21 cellular contexts compared by ENCODE assay signal in genomic region chr13:40342901-40343300, GRCh38.
"Had no signal": no experiment of that assay in that cellular context is flagged by ENCODE, and none has a peak within 500 bp of the region (broad histone marks: within the 10 kb centered on the region; RNA-seq: fewer than 3 reads in every experiment).

No MANE protein-coding gene starts in this region.

- H3K9me3 ChIP-seq: mucosa of descending colon, ovary, spleen, tibial artery had no signal

- H3K27ac Mint-ChIP-seq: natural killer cell treated with Interleukin-12 subunit alpha and Interleukin-12 subunit beta and Interleukin-15 and Interleukin-18, amount 100 ng/mL, for 72 hours; stimulated activated memory B cell treated with anti-CD40 and anti-IgM and Interleukin-4, amounts not matched to agents 10 μg/mL and 1 μg/mL and 100 μg/mL, for 72 hours; stimulated activated naive CD8-positive, alpha-beta T cell treated with anti-CD3 and anti-CD28 coated beads, Interleukin-15, Interleukin-2, amounts not matched to agents 100 ng/mL and 50 ng/mL, for 24 hours had no signal

- H3K27me3 Mint-ChIP-seq: central memory CD8-positive, alpha-beta T cell; natural killer cell treated with Interleukin-12 subunit alpha and Interleukin-12 subunit beta and Interleukin-15 and Interleukin-18, amount 100 ng/mL, for 72 hours; stimulated activated memory B cell treated with anti-CD40 and anti-IgM and Interleukin-4, amounts not matched to agents 10 μg/mL and 1 μg/mL and 100 μg/mL, for 72 hours; stimulated activated naive CD8-positive, alpha-beta T cell treated with anti-CD3 and anti-CD28 coated beads, Interleukin-15, Interleukin-2, amounts not matched to agents 100 ng/mL and 50 ng/mL, for 24 hours had no signal

- H3K27me3 ChIP-seq: dorsolateral prefrontal cortex, ovary, spleen, tibial artery had no signal

- FAIRE-seq: frontal cortex had no signal

- H3K27ac ChIP-seq: dorsolateral prefrontal cortex, ovary, spleen, tibial artery had no signal

- H3K4me1 ChIP-seq: tibial artery had no signal

- H3K36me3 ChIP-seq: ovary, spleen, tibial artery had no signal

- H3K4me1 Mint-ChIP-seq: central memory CD8-positive, alpha-beta T cell had no signal

- ATAC-seq: left lobe of liver; mucosa of descending colon; natural killer cell treated with Interleukin-12 subunit alpha and Interleukin-12 subunit beta and Interleukin-15 and Interleukin-18, amount 100 ng/mL, for 72 hours; right cardiac atrium; stimulated activated memory B cell treated with anti-CD40 and anti-IgM and Interleukin-4, amounts not matched to agents 10 μg/mL and 1 μg/mL and 100 μg/mL, for 72 hours had no signal

- H3K9me3 Mint-ChIP-seq: central memory CD8-positive, alpha-beta T cell; natural killer cell treated with Interleukin-12 subunit alpha and Interleukin-12 subunit beta and Interleukin-15 and Interleukin-18, amount 100 ng/mL, for 72 hours; stimulated activated memory B cell treated with anti-CD40 and anti-IgM and Interleukin-4, amounts not matched to agents 10 μg/mL and 1 μg/mL and 100 μg/mL, for 72 hours; stimulated activated naive CD8-positive, alpha-beta T cell treated with anti-CD3 and anti-CD28 coated beads, Interleukin-15, Interleukin-2, amounts not matched to agents 100 ng/mL and 50 ng/mL, for 24 hours had no signal

- DNase-seq: cortex of kidney; dorsolateral prefrontal cortex; effector CD8-positive, alpha-beta T cell; glutamatergic neuron; islet precursor cell; mammary epithelial cell; mucosa of descending colon; nucleus accumbens; ovary; right cardiac atrium; spleen; stimulated activated CD4-positive, alpha-beta T cell treated with anti-CD3 and anti-CD28 coated beads, Interleukin-15, amount 100 ng/mL, for 24 hours; stimulated activated CD4-positive, alpha-beta T cell treated with anti-CD3 and anti-CD28 coated beads, Interleukin-1b, Interleukin-23, amount 100 ng/mL, for 48 hours; stimulated activated CD4-positive, alpha-beta T cell treated with anti-CD3 and anti-CD28 coated beads, Interleukin-4, amount 100 ng/mL, for 24 hours; tibial artery had no signal

- H3K36me3 Mint-ChIP-seq: natural killer cell treated with Interleukin-12 subunit alpha and Interleukin-12 subunit beta and Interleukin-15 and Interleukin-18, amount 100 ng/mL, for 72 hours; stimulated activated memory B cell treated with anti-CD40 and anti-IgM and Interleukin-4, amounts not matched to agents 10 μg/mL and 1 μg/mL and 100 μg/mL, for 72 hours had no signal

- H3K4me3 ChIP-seq: dorsolateral prefrontal cortex, mucosa of descending colon, ovary, spleen, tibial artery had no signal

- H3K4me3 Mint-ChIP-seq: central memory CD8-positive, alpha-beta T cell; natural killer cell treated with Interleukin-12 subunit alpha and Interleukin-12 subunit beta and Interleukin-15 and Interleukin-18, amount 100 ng/mL, for 72 hours; stimulated activated memory B cell treated with anti-CD40 and anti-IgM and Interleukin-4, amounts not matched to agents 10 μg/mL and 1 μg/mL and 100 μg/mL, for 72 hours; stimulated activated naive CD8-positive, alpha-beta T cell treated with anti-CD3 and anti-CD28 coated beads, Interleukin-15, Interleukin-2, amounts not matched to agents 100 ng/mL and 50 ng/mL, for 24 hours had no signal
